In the genomic region with DNA sequence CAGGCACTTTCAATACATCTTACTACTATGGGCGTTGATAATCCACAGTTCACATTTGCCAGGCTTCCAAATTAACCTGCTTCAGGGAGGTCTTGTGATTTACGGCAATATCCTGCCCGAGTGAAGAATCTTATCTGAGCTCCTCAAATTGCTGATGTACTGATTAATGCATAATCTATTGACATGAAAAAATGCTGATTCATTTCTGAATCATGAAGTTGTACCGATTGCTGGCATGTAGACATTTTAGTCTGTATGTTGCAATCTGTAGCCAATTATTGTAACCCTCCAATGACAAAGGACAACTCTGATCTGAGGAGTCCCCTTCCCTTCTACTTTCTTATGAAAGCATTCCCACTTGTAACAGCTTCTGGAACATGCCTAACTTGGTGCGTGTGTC, we compare ENCODE assay signal across 28 cellular contexts.
DNase-seq lines count a peak whose midpoint lies in the region; ATAC-seq and TF ChIP-seq lines count a peak whose summit lies in the region.
"Had no signal": no experiment of that assay in that cellular context is flagged by ENCODE, and none has a peak within 500 bp of the region (broad histone marks: within the 10 kb centered on the region; RNA-seq: fewer than 3 reads in every experiment).

No MANE protein-coding gene starts in this region.

- H3K36me3 ChIP-seq in A673 (ENCODE audit: insufficient read depth, low read length, poor library complexity, severe bottlenecking) (no peaks in the 10 kb centered on the region), SK-N-MC (ENCODE audit: insufficient read depth, low read length) (no peaks in the 10 kb centered on the region), adrenal gland (replicated peaks in 1 of 2) (peaks cover 0 to 7% of the 10 kb centered on the region in 2 donors)
- H3K36me3 ChIP-seq: MG63, SJCRH30 had no signal

- no peak for ATAC-seq in GM18868 (IDR thresholded peaks at IDR 0.05; ENCODE audit: unreplicated experiment)
- ATAC-seq: left colon had no signal

- BruUV-seq in A673 (replicated peaks; lab: Mats Ljungman, UMichigan) = no TSS peak

- H3K9me3 ChIP-seq in A673 (ENCODE audit: low read depth, low read length, poor library complexity, severe bottlenecking) (no peaks in the 10 kb centered on the region), SK-N-MC (ENCODE audit: low read depth, low read length) (no peaks in the 10 kb centered on the region), adrenal gland (replicated peaks in 1 of 3) (no peaks in the 10 kb centered on the region)
- H3K9me3 ChIP-seq: MG63, SJCRH30 had no signal

- POLR2A ChIA-PET in A673 (lab: Charles Lee; ENCODE audit: low non-redundant PET) = no interaction called here

- no peaks in the 10 kb centered on the region for H3K4me1 ChIP-seq in A673 (ENCODE audit: insufficient read depth, low read length, poor library complexity, severe bottlenecking)
- H3K4me1 ChIP-seq in adrenal gland (replicated peaks in 1 of 2) = no peaks in the 10 kb centered on the region
- H3K4me1 ChIP-seq: SJCRH30 had no signal

- H3K4me3 Mint-ChIP-seq in T-helper 2 cell treated with Interferon-gamma antibody and Interleukin-4, amounts not matched to agents 5 μg/mL and 100 μg/mL, for 36 hours = no peak overlapping the region
- H3K4me3 Mint-ChIP-seq: CD14-positive monocyte, endodermal cell, H9 had no signal

- TF ChIP-seq CTCF in A673 (conservative IDR thresholded peaks at IDR 0.05; ENCODE audit: low read depth, low read length) = no peak
- no peak for TF ChIP-seq CTCF in foreskin fibroblast (IDR thresholded peaks at IDR 0.05; ENCODE audit: low read depth, low read length)
- no peak for TF ChIP-seq CTCF in adrenal gland (IDR thresholded peaks at IDR 0.05)

- no peaks in the 10 kb centered on the region for H3K36me3 Mint-ChIP-seq in T-helper 2 cell treated with Interferon-gamma antibody and Interleukin-4, amounts not matched to agents 5 μg/mL and 100 μg/mL, for 36 hours (ENCODE audit: low read depth)
- H3K36me3 Mint-ChIP-seq: CD14-positive monocyte had no signal

- CTCF ChIA-PET in A673 (lab: Charles Lee) = no interaction called here

- H3K27ac ChIP-seq in A673 (ENCODE audit: low read depth, low read length, poor library complexity, severe bottlenecking) (no peak overlapping the region), SK-N-MC (peak overlapping the region; percentile 62), adrenal gland (no peak overlapping the region)
- H3K27ac ChIP-seq: cardiac muscle cell, PC-9, SJCRH30 had no signal

- intact Hi-C loops in A673 (cut with micrococcal nuclease; ENCODE audit: unreplicated experiment) (no loop called here), adrenal gland (cut with DNase I) (no loop called here)

- H3K4me3 ChIP-seq in A673 (ENCODE audit: low read depth, low read length, poor library complexity, severe bottlenecking) (no peak overlapping the region), SK-N-MC (no peak overlapping the region), foreskin fibroblast (ENCODE audit: low read depth in 1 of 2, low read length in 2 of 2) (no peak overlapping the region), adrenal gland (no peak overlapping the region)
- H3K4me3 ChIP-seq: cardiac muscle cell, MG63, PC-9, SJCRH30, smooth muscle cell had no signal

- DNase-seq in A673 (ENCODE audit: low spot score) = peak; percentile 11
- peak; percentile 33 for DNase-seq in ELR (ENCODE audit: low read depth)
- DNase-seq in SK-N-MC (ENCODE audit: low read depth, low spot score) = peak; percentile 30
- peak; percentile 14 to 43 for DNase-seq in foreskin fibroblast
- DNase-seq in LoVo (ENCODE audit: low spot score) = no peak
- DNase-seq in T-helper 2 cell treated with Interferon-gamma antibody and Interleukin-4, amounts not matched to agents 5 μg/mL and 100 μg/mL, for 36 hours (ENCODE audit: low spot score) = no peak
- no peak for DNase-seq in adrenal gland
- DNase-seq: activated CD4-positive, alpha-beta T cell treated with anti-CD3 and anti-CD28 coated beads for 4 hours; activated CD8-positive, alpha-beta memory T cell treated with anti-CD3 and anti-CD28 coated beads for 24 hours; activated gamma-delta T cell; activated T-cell treated with anti-CD3 and anti-CD28 coated beads, Interleukin-2, amount 50 U/mL, for 1 hour; amygdala; cortex of kidney; endodermal cell; H9; left colon; mesenchymal stem cell; MG63; naive B cell; NCI-H1436; occipital lobe; PC-9; SJCRH30; stimulated activated CD4-positive, alpha-beta T cell treated with anti-CD3 and anti-CD28 coated beads, Interleukin-2, amount 100 ng/mL, for 24 hours had no signal

- H3K27me3 ChIP-seq in A673 (replicated peaks; ENCODE audit: insufficient read depth, low read depth, low read length, poor library complexity) (no peaks in the 10 kb centered on the region), adrenal gland (no peaks in the 10 kb centered on the region)
- H3K27me3 ChIP-seq: cardiac muscle cell, MG63 had no signal

- no peak overlapping the region for H3K9ac ChIP-seq in SK-N-MC (ENCODE audit: insufficient read length)

- WGBS in adrenal gland, 4 donors = 61 to 83% (median 66%) methylated on average over 5 of the region's 5 CpGs

- H3K9me3 Mint-ChIP-seq in T-helper 2 cell treated with Interferon-gamma antibody and Interleukin-4, amounts not matched to agents 5 μg/mL and 100 μg/mL, for 36 hours = no peaks in the 10 kb centered on the region
- H3K9me3 Mint-ChIP-seq: endodermal cell, H9 had no signal

- no peaks in the 10 kb centered on the region for H3K27me3 Mint-ChIP-seq in T-helper 2 cell treated with Interferon-gamma antibody and Interleukin-4, amounts not matched to agents 5 μg/mL and 100 μg/mL, for 36 hours (ENCODE audit: low read depth)

- H3K27ac Mint-ChIP-seq in T-helper 2 cell treated with Interferon-gamma antibody and Interleukin-4, amounts not matched to agents 5 μg/mL and 100 μg/mL, for 36 hours = no peak overlapping the region
- H3K27ac Mint-ChIP-seq: CD14-positive monocyte, endodermal cell, naive B cell had no signal

- no peaks in the 10 kb centered on the region for H3K4me1 Mint-ChIP-seq in T-helper 2 cell treated with Interferon-gamma antibody and Interleukin-4, amounts not matched to agents 5 μg/mL and 100 μg/mL, for 36 hours (ENCODE audit: low read depth)
- H3K4me1 Mint-ChIP-seq: endodermal cell, H9 had no signal

- no peak for TF ChIP-seq POLR2A in adrenal gland (IDR thresholded peaks at IDR 0.05)

Comparison
In these comparisons a context has a peak if more than half of its experiments do, and no peak if none do; other contexts are left out.
1. DNase-seq: peak in A673 (single experiment), ELR (single experiment), SK-N-MC (single experiment) and foreskin fibroblast (2 of 2); none in LoVo (single experiment), T-helper 2 cell treated with Interferon-gamma antibody and Interleukin-4, amounts not matched to agents 5 μg/mL and 100 μg/mL, for 36 hours (single experiment) and adrenal gland (0 of 7).